Comparison of ENCODE assay signal across 21 cellular contexts in the genomic region with DNA sequence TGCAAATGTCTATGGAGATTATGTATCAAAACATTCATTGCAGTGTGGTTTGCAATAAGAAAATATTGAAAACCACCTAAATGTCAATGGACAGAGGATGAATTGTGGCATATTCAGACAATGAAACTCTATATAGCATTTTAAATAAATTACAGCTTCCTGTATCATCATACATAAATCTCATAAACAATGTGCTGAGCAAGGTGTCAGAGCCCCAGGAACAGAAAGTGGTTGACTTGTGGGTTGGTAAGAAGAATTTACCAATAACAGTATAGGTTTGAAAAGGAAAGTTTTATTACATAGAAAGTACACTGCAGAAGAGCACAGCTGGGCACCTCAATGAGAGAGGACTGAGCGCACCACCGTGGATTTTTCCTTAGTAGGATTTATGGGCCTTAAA.
"Had no signal": no experiment of that assay in that cellular context is flagged by ENCODE, and none has a peak within 500 bp of the region (broad histone marks: within the 10 kb centered on the region; RNA-seq: fewer than 3 reads in every experiment).

No MANE protein-coding gene starts in this region.

- DNase-seq: KBM-7, MV-4-11, NCI-H1048, NCI-H1105, NCI-H1417, NCI-H146, NCI-H1694 treated with DMSO at 0.1 percent for 48 hours, NCI-H1930, NCI-H2081, NCI-H2107, NCI-H2171, NCI-H226, NCI-H446, NCI-H510A, NCI-H524 treated with DMSO at 0.1 percent for 48 hours, NCI-H69, NCI-H774, SHP77 had no signal

- H3K27ac ChIP-seq: RWPE1 had no signal

- ATAC-seq: Panc1, SK-N-SH treated with all-trans-retinoic acid at 6 μM for 48 hours had no signal
